ENCODE assay signal across 8 cellular contexts in the genomic region with DNA sequence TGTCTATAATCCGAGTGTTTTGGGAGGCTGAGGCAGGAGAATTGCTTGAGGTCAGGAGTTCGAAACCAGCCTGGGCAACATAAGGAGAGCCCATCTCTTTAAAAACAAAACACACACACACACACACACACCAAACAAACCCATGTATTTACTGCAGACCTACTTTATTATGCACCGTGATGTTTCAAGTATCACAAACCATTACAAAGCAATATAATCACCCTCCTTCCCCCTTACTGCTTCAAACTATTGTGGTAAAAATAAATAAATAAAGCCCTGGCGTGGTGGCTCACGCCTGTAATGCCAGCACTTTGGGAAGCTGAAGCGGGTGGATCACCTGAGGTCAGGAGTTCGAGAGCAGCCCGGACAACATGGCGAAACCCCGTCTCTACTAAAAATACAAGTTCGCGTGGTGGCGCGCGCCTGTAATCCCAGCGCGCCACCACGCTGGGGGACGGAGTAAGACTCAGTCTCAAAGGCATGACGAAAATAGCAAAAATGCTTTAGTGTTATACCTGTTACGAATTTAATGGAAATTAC. TPM values are rescaled to one million over a fixed set of nuclear protein-coding genes. Genes with fewer than 3 reads are reported as not detected.
A peak's percentile ranks its signal among the peaks of the same experiment; 100 is the strongest.
DNase-seq lines count a peak whose midpoint lies in the region; ATAC-seq, FAIRE-seq and TF ChIP-seq lines count a peak whose summit lies in the region.

No MANE protein-coding gene starts in this region.

- H3K27me3 ChIP-seq in cardiac muscle cell (no peaks in the 10 kb centered on the region), astrocyte (ENCODE audit: insufficient read depth, low read length) (no peaks in the 10 kb centered on the region), lower lobe of right lung (ENCODE audit: low read depth) (no peaks in the 10 kb centered on the region), upper lobe of right lung (no peaks in the 10 kb centered on the region)

- peak overlapping the region; percentile 97 for H3K9ac ChIP-seq in astrocyte (ENCODE audit: low read length)

- no peak for DNase-seq in cardiac muscle cell (ENCODE audit: low read depth in 1 of 2, low spot score in 1 of 2)
- DNase-seq in Right ventricle myocardium inferior (ENCODE audit: missing footprints): no peak
- no peak for DNase-seq in astrocyte (ENCODE audit: low read depth)
- no peak for DNase-seq in lower lobe of right lung
- peak; percentile 53 for DNase-seq in upper lobe of right lung
- no peak for DNase-seq in NCI-H1105 treated with DMSO at 0.1 percent for 48 hours (lab: John Stamatoyannopoulos, UW)
- no peak for DNase-seq in stimulated activated CD4-positive, alpha-beta T cell treated with anti-CD3 and anti-CD28 coated beads, Interleukin-4, amount 100 ng/mL, for 24 hours
- no peak for DNase-seq in substantia nigra (lab: John Stamatoyannopoulos, UW)

- H3K27ac ChIP-seq in cardiac muscle cell (peak overlapping the region; percentile 97), astrocyte (ENCODE audit: low read depth, low read length) (peak overlapping the region; percentile 93), lower lobe of right lung (peak overlapping the region; percentile 97), upper lobe of right lung (no peak overlapping the region), substantia nigra (ENCODE audit: low read depth, low read length, poor library complexity, severe bottlenecking) (no peak overlapping the region)

- no peaks in the 10 kb centered on the region for H3K9me3 Mint-ChIP-seq in astrocyte (ENCODE audit: unreplicated experiment)

- H3K4me1 ChIP-seq in cardiac muscle cell (ENCODE audit: low read depth) (peaks cover 20% of the 10 kb centered on the region), astrocyte (ENCODE audit: insufficient read depth, low read length) (peaks cover 15% of the 10 kb centered on the region), lower lobe of right lung (peaks cover 33% of the 10 kb centered on the region), upper lobe of right lung (peaks cover 30% of the 10 kb centered on the region)

- intact Hi-C loops in Right ventricle myocardium inferior (cut with DNase I) (loop anchor here (10.0 kb wide), 1 partner anchor 180 kb away; a partner anchor contains a TSS), lower lobe of right lung (cut with DNase I) (no loop called here), upper lobe of right lung (cut with DNase I) (no loop called here)

- H3K27ac Mint-ChIP-seq in astrocyte (ENCODE audit: unreplicated experiment): peak overlapping the region; percentile 18

- no peak for FAIRE-seq in astrocyte (lab: Jason Lieb, UNC)

- H3K9me3 ChIP-seq in cardiac muscle cell (ENCODE audit: low read depth) (no peaks in the 10 kb centered on the region), astrocyte (ENCODE audit: insufficient read depth, low read depth, low read length) (no peaks in the 10 kb centered on the region), lower lobe of right lung (no peaks in the 10 kb centered on the region), upper lobe of right lung (no peaks in the 10 kb centered on the region)

- peaks cover 11% of the 10 kb centered on the region for H3K4me1 Mint-ChIP-seq in astrocyte (ENCODE audit: low read depth, unreplicated experiment)

- no peaks in the 10 kb centered on the region for H3K36me3 ChIP-seq in cardiac muscle cell
- H3K36me3 ChIP-seq in astrocyte (ENCODE audit: insufficient read depth, low read length): no peaks in the 10 kb centered on the region
- H3K36me3 ChIP-seq in lower lobe of right lung: no peaks in the 10 kb centered on the region
- H3K36me3 ChIP-seq in upper lobe of right lung: no peaks in the 10 kb centered on the region

- peaks cover 2% of the 10 kb centered on the region for H3K36me3 Mint-ChIP-seq in astrocyte (ENCODE audit: low read depth, unreplicated experiment)

- TF ChIP-seq CTCF in cardiac muscle cell (IDR thresholded peaks at IDR 0.05; ENCODE audit: low read depth, low read length) (no peak), astrocyte (IDR thresholded peaks at IDR 0.05; ENCODE audit: insufficient read depth, low read depth, low read length) (no peak), lower lobe of right lung (IDR thresholded peaks at IDR 0.05) (no peak), upper lobe of right lung (IDR thresholded peaks at IDR 0.05) (no peak)

- H3K4me2 ChIP-seq in astrocyte (ENCODE audit: low read length): peak overlapping the region; percentile 95

- peaks cover 22% of the 10 kb centered on the region for H4K20me1 ChIP-seq in astrocyte (ENCODE audit: insufficient read depth, low read length)

- H3K79me2 ChIP-seq in astrocyte (ENCODE audit: insufficient read depth, low read length): peaks cover 31% of the 10 kb centered on the region

- H3K27me3 Mint-ChIP-seq in astrocyte (ENCODE audit: low read depth, unreplicated experiment): no peaks in the 10 kb centered on the region

- no peak overlapping the region for H2AFZ ChIP-seq in astrocyte (ENCODE audit: low read depth, low read length)

- H3K4me3 Mint-ChIP-seq in astrocyte (ENCODE audit: unreplicated experiment): peak overlapping the region; percentile 100

- ATAC-seq in Right ventricle myocardium inferior (no peak), lower lobe of right lung (no peak), upper lobe of right lung (no peak)

- peak overlapping the region; percentile 92 for H3K4me3 ChIP-seq in cardiac muscle cell
- H3K4me3 ChIP-seq in astrocyte (ENCODE audit: insufficient read depth, low read depth, low read length): peak overlapping the region; percentile 99
- H3K4me3 ChIP-seq in lower lobe of right lung: peak overlapping the region; percentile 96
- peak overlapping the region; percentile 93 for H3K4me3 ChIP-seq in upper lobe of right lung

RNA-seq across cellular contexts. Expression of a gene that starts 1.5 kb away (rescaled TPM):
- total RNA-seq in cardiac muscle cell: 47.4 and 58.8 TPM in 2 replicates
- 53.3 and 67.1 TPM in 2 replicates for polyA plus RNA-seq in cardiac muscle cell
- 12.0 TPM for total RNA-seq in Right ventricle myocardium inferior
- total RNA-seq in astrocyte: 25.8 and 27.4 TPM in 2 replicates
- 19.3 TPM for total RNA-seq in lower lobe of right lung
- 17.8 TPM for total RNA-seq in upper lobe of right lung

RNA-seq across cellular contexts. Expression of a gene that starts 22.0 kb away (rescaled TPM):
- total RNA-seq in cardiac muscle cell: 7.3 and 10.1 TPM in 2 replicates
- 9.6 and 15.0 TPM in 2 replicates for polyA plus RNA-seq in cardiac muscle cell
- 0.49 TPM for total RNA-seq in Right ventricle myocardium inferior
- total RNA-seq in astrocyte: not detected in 2 replicates
- 0.68 TPM for total RNA-seq in lower lobe of right lung
- 1.2 TPM for total RNA-seq in upper lobe of right lung

RNA-seq across cellular contexts. Expression of a gene that starts 37.4 kb away (rescaled TPM):
- total RNA-seq in cardiac muscle cell: 5.3 and 7.2 TPM in 2 replicates
- 3.9 and 4.5 TPM in 2 replicates for polyA plus RNA-seq in cardiac muscle cell
- 11.6 TPM for total RNA-seq in Right ventricle myocardium inferior
- 5.9 and 7.1 TPM in 2 replicates for total RNA-seq in astrocyte
- 20.7 TPM for total RNA-seq in lower lobe of right lung
- total RNA-seq in upper lobe of right lung: 21.0 TPM

Comparison
In these comparisons a context has a peak if more than half of its experiments do, and no peak if none do; other contexts are left out.
1. H3K27ac ChIP-seq: peak in cardiac muscle cell (single experiment), astrocyte (single experiment) and lower lobe of right lung (single experiment); none in upper lobe of right lung (single experiment) and substantia nigra (single experiment).
2. Peak in every context shown above with its lines, with median percentiles within 50 percentile points of each other: H3K4me3 ChIP-seq.